ENCODE assay signal across 16 cellular contexts in the genomic region with DNA sequence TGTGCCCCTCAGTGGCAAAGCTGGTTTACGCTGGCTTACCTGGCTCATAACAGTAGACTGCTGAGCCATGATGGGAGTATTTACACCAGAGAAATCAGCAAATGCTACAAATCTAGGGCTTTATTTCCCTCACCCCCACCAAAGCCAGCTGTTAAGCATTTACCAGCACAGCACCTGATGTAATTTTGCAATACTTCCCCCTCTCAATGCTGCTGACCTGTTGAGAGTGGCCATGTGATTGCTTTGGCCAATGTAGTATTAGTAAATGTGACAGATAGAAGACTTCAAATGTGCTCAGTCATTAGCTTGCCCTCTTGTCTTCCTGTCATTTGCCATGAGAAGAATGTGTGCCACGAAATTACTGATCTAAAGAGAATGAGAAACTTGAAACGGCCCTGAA. TPM values are rescaled to one million over a fixed set of nuclear protein-coding genes. Genes with fewer than 3 reads are reported as not detected.
DNase-seq lines count a peak whose midpoint lies in the region; ATAC-seq and TF ChIP-seq lines count a peak whose summit lies in the region.
"Had no signal": no experiment of that assay in that cellular context is flagged by ENCODE, and none has a peak within 500 bp of the region (broad histone marks: within the 10 kb centered on the region; RNA-seq: fewer than 3 reads in every experiment).

No MANE protein-coding gene starts in this region.

- H3K9me3 Mint-ChIP-seq in H9: peaks cover 0 to 10% of the 10 kb centered on the region in 2 experiments; a peak in 3 of 5 replicates
- H3K9me3 Mint-ChIP-seq in activated naive CD8-positive, alpha-beta T cell treated with anti-CD3 and anti-CD28 coated beads, Interleukin-2, amount 50 U/mL, for 24 hours: no peaks in the 10 kb centered on the region

- H3K79me2 ChIP-seq in H9 (ENCODE audit: insufficient read depth, low read length): no peaks in the 10 kb centered on the region

- no peak overlapping the region for H2AK5ac ChIP-seq in H9 (ENCODE audit: insufficient read length, low read length)

- TF ChIP-seq CTCF in H9 (conservative IDR thresholded peaks at IDR 0.05) (no peak), left lung (IDR thresholded peaks at IDR 0.05) (no peak), uterus (IDR thresholded peaks at IDR 0.05) (no peak)

- no peaks in the 10 kb centered on the region for H3K9me3 ChIP-seq in H9 (ENCODE audit: control insufficient read depth, low read depth, low read length)
- peaks cover 0 to 11% of the 10 kb centered on the region in 2 donors for H3K9me3 ChIP-seq in left lung
- no peaks in the 10 kb centered on the region for H3K9me3 ChIP-seq in skeletal muscle tissue (ENCODE audit: control insufficient read depth in 3 of 3, low read length in 3 of 3)
- H3K9me3 ChIP-seq in uterus: no peaks in the 10 kb centered on the region

- H3K14ac ChIP-seq in H9 (ENCODE audit: insufficient read depth, low read length): no peak overlapping the region

- H3K36me3 ChIP-seq in left lung (peaks cover 0 to 14% of the 10 kb centered on the region in 2 donors), skeletal muscle tissue (ENCODE audit: control insufficient read depth in 3 of 3, insufficient read depth in 3 of 3, low read length in 3 of 3) (peaks cover 0 to 6% (median 2%) of the 10 kb centered on the region in 3 donors), uterus (no peaks in the 10 kb centered on the region)

- no peaks in the 10 kb centered on the region for H3K27me3 Mint-ChIP-seq in H9 (ENCODE audit: low read depth)
- no peaks in the 10 kb centered on the region for H3K27me3 Mint-ChIP-seq in activated naive CD8-positive, alpha-beta T cell treated with anti-CD3 and anti-CD28 coated beads, Interleukin-2, amount 50 U/mL, for 24 hours
- H3K27me3 Mint-ChIP-seq: T-cell had no signal

- no peak overlapping the region for H4K91ac ChIP-seq in H9 (ENCODE audit: insufficient read length, low read depth, low read length)

- H4K20me1 ChIP-seq in H9 (ENCODE audit: control insufficient read depth, insufficient read depth, insufficient read length): no peaks in the 10 kb centered on the region

- H3K23me2 ChIP-seq in H9 (ENCODE audit: insufficient read length, low read depth, low read length, poor library complexity, severe bottlenecking): peaks cover 2% of the 10 kb centered on the region

- H3K4me2 ChIP-seq in H9 (ENCODE audit: insufficient read depth, insufficient read length, low read length): no peak overlapping the region

- no peak overlapping the region for H3K56ac ChIP-seq in H9 (ENCODE audit: insufficient read length, low read depth, low read length)

- H3K4me3 Mint-ChIP-seq in H9: no peak overlapping the region
- H3K4me3 Mint-ChIP-seq in activated naive CD8-positive, alpha-beta T cell treated with anti-CD3 and anti-CD28 coated beads, Interleukin-2, amount 50 U/mL, for 24 hours: no peak overlapping the region
- H3K4me3 Mint-ChIP-seq: T-cell had no signal

- no peak overlapping the region for H2BK5ac ChIP-seq in H9 (ENCODE audit: insufficient read length, low read length)

- no peak overlapping the region for H3K23ac ChIP-seq in H9 (ENCODE audit: insufficient read length, low read depth, low read length)

- H3K4me1 ChIP-seq in H9 (ENCODE audit: insufficient read depth, low read length) (peaks cover 5% of the 10 kb centered on the region; the same call in 1 of the 2 replicates), left lung (peaks cover 12 to 34% of the 10 kb centered on the region in 2 donors), skeletal muscle tissue (ENCODE audit: control insufficient read depth in 3 of 3, insufficient read depth in 3 of 3, low read length in 3 of 3) (peaks cover 7 to 24% (median 15%) of the 10 kb centered on the region in 3 donors), uterus (no peaks in the 10 kb centered on the region)

- H2BK20ac ChIP-seq in H9 (ENCODE audit: low read depth, low read length, poor library complexity, severe bottlenecking): no peak overlapping the region

- no peaks in the 10 kb centered on the region for H3K79me1 ChIP-seq in H9 (ENCODE audit: insufficient read depth, low read depth, low read length, poor library complexity, severe bottlenecking)

- no peak overlapping the region for H2AFZ ChIP-seq in H9 (ENCODE audit: low read length)

- DNase-seq in H9: no peak
- no peak for DNase-seq in activated naive CD8-positive, alpha-beta T cell treated with anti-CD3 and anti-CD28 coated beads, Interleukin-2, amount 50 U/mL, for 24 hours
- DNase-seq in left lung: no peak
- no peak for DNase-seq in mesenteric fat pad (ENCODE audit: low spot score)
- DNase-seq in cerebellar cortex (ENCODE audit: low spot score): no peak
- DNase-seq in uterus: no peak
- DNase-seq: activated CD4-positive, alpha-beta T cell treated with anti-CD3 and anti-CD28 coated beads for 1 hour; activated T-cell treated with anti-CD3 and anti-CD28 coated beads, Interleukin-2, amount 50 U/mL, for 48 hours; aorta; NCI-H1048; NCI-H2227 treated with DMSO at 0.1 percent for 48 hours; stimulated activated CD4-positive, alpha-beta T cell treated with anti-CD3 and anti-CD28 coated beads, Interleukin-4, amount 100 ng/mL, for 1 hour; T-cell had no signal

- H3K4ac ChIP-seq in H9 (ENCODE audit: low read depth, low read length): no peak overlapping the region

- H3K4me3 ChIP-seq in left lung (no peak overlapping the region), skeletal muscle tissue (ENCODE audit: low read length in 3 of 3) (no peak overlapping the region), uterus (no peak overlapping the region)

- H4K8ac ChIP-seq in H9 (replicated peaks; ENCODE audit: insufficient read length, low read depth, low read length): no peak overlapping the region

- H3T11ph ChIP-seq in H9 (ENCODE audit: low read length): no peak overlapping the region

- no peak overlapping the region for H3K27ac ChIP-seq in H9 (ENCODE audit: insufficient read length, low read depth, low read length)
- H3K27ac ChIP-seq in left lung: peak overlapping the region; percentile 35 to 54
- H3K27ac ChIP-seq in skeletal muscle tissue (ENCODE audit: low read depth, low read length): peak overlapping the region; percentile 15
- no peak overlapping the region for H3K27ac ChIP-seq in uterus
- H3K27ac ChIP-seq: C4-2B had no signal

- peaks cover 13 to 24% (median 20%) of the 10 kb centered on the region in 3 experiments for H3K36me3 Mint-ChIP-seq in H9 (ENCODE audit: insufficient read depth in 1 of 3, low read depth in 3 of 3)
- H3K36me3 Mint-ChIP-seq in activated naive CD8-positive, alpha-beta T cell treated with anti-CD3 and anti-CD28 coated beads, Interleukin-2, amount 50 U/mL, for 24 hours (ENCODE audit: low read depth): peaks cover 23% of the 10 kb centered on the region

- intact Hi-C loops in left lung (cut with DNase I) (no loop called here), uterus (cut with DNase I; ENCODE audit: low total_unique reads) (no loop called here)

- H3K27ac Mint-ChIP-seq in H9: peak overlapping the region in 2 of 3 experiments; percentile 39 to 48; a peak in 2 of 7 replicates
- peak overlapping the region; percentile 14 for H3K27ac Mint-ChIP-seq in activated naive CD8-positive, alpha-beta T cell treated with anti-CD3 and anti-CD28 coated beads, Interleukin-2, amount 50 U/mL, for 24 hours
- H3K27ac Mint-ChIP-seq: T-cell had no signal

- no peak overlapping the region for H2BK12ac ChIP-seq in H9 (ENCODE audit: insufficient read length, low read depth, low read length)

- H3K27me3 ChIP-seq in H9 (ENCODE audit: insufficient read depth, low read length): no peaks in the 10 kb centered on the region
- H3K27me3 ChIP-seq in left lung: no peaks in the 10 kb centered on the region
- H3K27me3 ChIP-seq in skeletal muscle tissue (ENCODE audit: control insufficient read depth in 3 of 3, insufficient read depth in 3 of 3, low read length in 3 of 3): no peaks in the 10 kb centered on the region
- no peaks in the 10 kb centered on the region for H3K27me3 ChIP-seq in uterus

- no CpG with 5 or more reads among the region's 3 CpGs for WGBS in H9 (ENCODE audit: extremely low coverage, insufficient read length, low lambda C conversion rate)

- H3K9ac ChIP-seq in H9 (ENCODE audit: extremely low read depth, insufficient read length, low read length) (no peak overlapping the region), skeletal muscle tissue (ENCODE audit: low read depth in 1 of 3, low read length in 3 of 3) (no peak overlapping the region)

- no peak overlapping the region for H3K18ac ChIP-seq in H9 (ENCODE audit: insufficient read length, low read depth, low read length)

- no peak for TF ChIP-seq POLR2A in uterus (IDR thresholded peaks at IDR 0.05)

- ATAC-seq in activated naive CD8-positive, alpha-beta T cell treated with anti-CD3 and anti-CD28 coated beads, Interleukin-2, amount 50 U/mL, for 24 hours: no peak
- ATAC-seq in left lung: peak; percentile 70
- ATAC-seq: Panc1, T-cell had no signal

- peaks cover 24 to 32% of the 10 kb centered on the region in 2 experiments for H3K4me1 Mint-ChIP-seq in H9
- peaks cover 65% of the 10 kb centered on the region for H3K4me1 Mint-ChIP-seq in activated naive CD8-positive, alpha-beta T cell treated with anti-CD3 and anti-CD28 coated beads, Interleukin-2, amount 50 U/mL, for 24 hours

- H2BK15ac ChIP-seq in H9 (ENCODE audit: low read depth, low read length): no peak overlapping the region

- H2BK120ac ChIP-seq in H9 (ENCODE audit: low read depth, low read length, poor library complexity, severe bottlenecking): no peak overlapping the region

- no peak overlapping the region for H4K5ac ChIP-seq in H9 (ENCODE audit: insufficient read length, low read depth, low read length)

RNA-seq across cellular contexts. Expression of gene HERPUD2, which starts 46.6 kb away (rescaled TPM):
- total RNA-seq in H9 (2021): 14.6 and 17.0 TPM in 2 replicates
- total RNA-seq in left lung: 10 to 100 TPM; 31.3 to 31.6 TPM
- total RNA-seq in skeletal muscle tissue: 19.8 TPM
- 25.9 TPM for total RNA-seq in mesenteric fat pad
- 10 to 100 TPM; 27.7 to 49.6 (median 40.6) TPM for total RNA-seq in uterus

Comparison
In these comparisons a context has a peak if more than half of its experiments do, and no peak if none do; other contexts are left out.
1. H3K27ac ChIP-seq: peak in left lung (2 of 2) and skeletal muscle tissue (single experiment); none in H9 (single experiment) and uterus (0 of 2).